Comparison of ENCODE assay signal across 10 cellular contexts in the genomic region with DNA sequence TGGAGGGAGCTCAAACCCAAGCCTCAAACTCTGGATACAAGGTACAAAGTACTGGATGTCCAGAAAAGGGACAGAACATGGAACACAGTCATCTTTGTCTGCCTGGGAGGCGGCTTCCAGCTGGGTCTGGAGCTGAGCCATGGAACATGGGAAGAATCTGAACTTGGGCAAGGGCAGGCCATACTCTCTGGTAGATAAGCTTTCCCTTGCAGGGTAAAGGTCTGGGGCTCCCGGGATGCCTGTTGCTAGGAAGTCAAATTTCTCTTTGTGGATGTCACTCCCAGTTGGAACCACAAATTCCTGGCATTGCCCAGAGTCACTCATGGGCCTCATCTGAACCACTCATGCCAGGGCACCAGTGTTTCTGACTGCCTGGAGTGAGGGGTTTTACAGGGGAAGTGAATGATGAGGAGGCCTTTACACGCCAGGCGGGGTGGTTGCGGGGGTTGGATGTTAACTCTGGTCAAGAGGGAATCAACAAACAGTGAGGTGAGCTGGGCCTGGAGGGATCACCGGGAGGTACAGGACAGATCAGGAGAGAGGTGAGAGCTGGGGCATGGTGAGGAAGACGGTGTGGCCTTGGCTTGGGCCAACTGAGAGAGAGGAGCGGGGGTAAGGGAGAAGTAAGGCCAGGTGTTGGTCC. TPM values are rescaled to one million over a fixed set of nuclear protein-coding genes. Genes with fewer than 3 reads are reported as not detected.
DNase-seq lines count a peak whose midpoint lies in the region; ATAC-seq and TF ChIP-seq lines count a peak whose summit lies in the region.
"Had no signal": no experiment of that assay in that cellular context is flagged by ENCODE, and none has a peak within 500 bp of the region (broad histone marks: within the 10 kb centered on the region; RNA-seq: fewer than 3 reads in every experiment).

No MANE protein-coding gene starts in this region.

- TF ChIP-seq CTCF in left ventricle myocardium inferior (IDR thresholded peaks at IDR 0.05; ENCODE audit: borderline replicate concordance): no peak
- no peak for TF ChIP-seq CTCF in OCI-LY7 (conservative IDR thresholded peaks at IDR 0.05; ENCODE audit: low read length)

- H3K36me3 ChIP-seq in left ventricle myocardium inferior: peaks cover 39% of the 10 kb centered on the region
- peaks cover 31% of the 10 kb centered on the region for H3K36me3 ChIP-seq in OCI-LY7 (ENCODE audit: insufficient read depth, low read length)

- no peak overlapping the region for H3K4me2 ChIP-seq in OCI-LY7 (ENCODE audit: low read length)

- BruUV-seq in OCI-LY7 (replicated peaks; lab: Mats Ljungman, UMichigan): no TSS peak

- H3K4me3 ChIP-seq in left ventricle myocardium inferior (no peak overlapping the region), OCI-LY7 (ENCODE audit: low read depth, low read length, poor library complexity, severe bottlenecking) (no peak overlapping the region)

- H3K9me3 ChIP-seq in left ventricle myocardium inferior (replicated peaks) (no peaks in the 10 kb centered on the region), OCI-LY7 (ENCODE audit: low read length) (no peaks in the 10 kb centered on the region)

- no peaks in the 10 kb centered on the region for H3K9me2 ChIP-seq in OCI-LY7 (ENCODE audit: insufficient read depth, low read length)

- CTCF ChIA-PET in OCI-LY7 (lab: Charles Lee; ENCODE audit: unreplicated experiment): interaction anchor here (0.5 kb wide), 1 partner anchor 83 kb away, joined by 4 read pairs; no protein-coding TSS in a partner anchor

- intact Hi-C loops in left ventricle myocardium inferior (cut with micrococcal nuclease): loop anchor here (5.0 kb wide), 1 partner anchor 121 kb away; no protein-coding TSS in a partner anchor
- intact Hi-C loops in sciatic nerve (cut with DNase I): no loop called here
- intact Hi-C loops in OCI-LY7 (cut with micrococcal nuclease; ENCODE audit: unreplicated experiment): loop anchor here (5.0 kb wide), 1 partner anchor 64 kb away; no protein-coding TSS in a partner anchor

- POLR2A ChIA-PET in OCI-LY7 (lab: Charles Lee): interaction anchor here (1.2 kb wide), 1 partner anchor 164 kb away, joined by 3 read pairs; no protein-coding TSS in a partner anchor

- H3K27me3 ChIP-seq in left ventricle myocardium inferior (ENCODE audit: low read depth): no peaks in the 10 kb centered on the region

- no peak overlapping the region for H2AFZ ChIP-seq in OCI-LY7 (ENCODE audit: low read length)

- peaks cover 25% of the 10 kb centered on the region for H4K20me1 ChIP-seq in OCI-LY7 (ENCODE audit: insufficient read depth, low read length)

- H3K79me2 ChIP-seq in OCI-LY7 (ENCODE audit: insufficient read depth, low read depth, low read length): peaks cover 19% of the 10 kb centered on the region

- peak; percentile 18 for DNase-seq in D341Med (ENCODE audit: low spot score)
- peak; percentile 89 for DNase-seq in amniotic epithelial cell (ENCODE audit: low read depth)
- DNase-seq in left ventricle myocardium inferior: peak; percentile 78
- peak; percentile 71 for DNase-seq in sciatic nerve (ENCODE audit: low spot score)
- no peak for DNase-seq in OCI-LY7 (ENCODE audit: low spot score)
- DNase-seq in stimulated activated naive CD4-positive, alpha-beta T cell treated with Interleukin-2 at 50 U/mL for 16 hours (lab: John Stamatoyannopoulos, UW): no peak
- DNase-seq in NCI-H1436 (lab: John Stamatoyannopoulos, UW): no peak
- DNase-seq: activated naive CD8-positive, alpha-beta T cell treated with anti-CD3 and anti-CD28 coated beads, Interleukin-2, amount 50 U/mL, for 24 hours; NCI-H2171 treated with DMSO at 0.1 percent for 48 hours had no signal

- H3K27ac ChIP-seq in left ventricle myocardium inferior (replicated peaks) (peak overlapping the region; percentile 100), OCI-LY7 (ENCODE audit: low read depth, low read length, poor library complexity, severe bottlenecking) (no peak overlapping the region)

- H3K4me1 ChIP-seq in left ventricle myocardium inferior (peaks cover 64% of the 10 kb centered on the region), OCI-LY7 (ENCODE audit: insufficient read depth, low read length, poor library complexity, severe bottlenecking) (peaks cover 35% of the 10 kb centered on the region)

- ATAC-seq in sciatic nerve (peak; percentile 58), HG03159 (IDR thresholded peaks at IDR 0.05; ENCODE audit: unreplicated experiment) (no peak)
- ATAC-seq: activated naive CD8-positive, alpha-beta T cell treated with anti-CD3 and anti-CD28 coated beads, Interleukin-2, amount 50 U/mL, for 24 hours had no signal

RNA-seq across cellular contexts. Expression of a gene that starts 5.7 kb away (rescaled TPM):
- total RNA-seq in left ventricle myocardium inferior: 2,346 TPM
- 4,297 TPM for total RNA-seq in sciatic nerve
- 143 and 153 TPM in 2 replicates for total RNA-seq in OCI-LY7 (2014; rRNA removed; shearing (Covaris generic))
- total RNA-seq in OCI-LY7 (2022): 185 and 245 TPM in 2 replicates

RNA-seq across cellular contexts. Expression of a gene that starts 11.5 kb away (rescaled TPM):
- total RNA-seq in left ventricle myocardium inferior (0.58 TPM), sciatic nerve (31.3 TPM), OCI-LY7 (2022) (1.9 and 3.3 TPM in 2 replicates)
- 1.5 and 3.1 TPM in 2 replicates for total RNA-seq in OCI-LY7 (2014; rRNA removed; shearing (Covaris generic))

RNA-seq across cellular contexts. Expression of a gene that starts 44.3 kb away (rescaled TPM):
- total RNA-seq in left ventricle myocardium inferior (9.5 TPM), sciatic nerve (70.5 TPM), OCI-LY7 (2022) (not detected in 2 replicates)
- not detected in 2 replicates for total RNA-seq in OCI-LY7 (2014; rRNA removed; shearing (Covaris generic))

Comparison
In these comparisons a context has a peak if more than half of its experiments do, and no peak if none do; other contexts are left out.
1. DNase-seq: peak in D341Med (single experiment), amniotic epithelial cell (single experiment), left ventricle myocardium inferior (single experiment) and sciatic nerve (single experiment); none in OCI-LY7 (single experiment), stimulated activated naive CD4-positive, alpha-beta T cell treated with Interleukin-2 at 50 U/mL for 16 hours (single experiment) and NCI-H1436 (single experiment).